ENCODE assay signal across 17 cellular contexts in the genomic region with DNA sequence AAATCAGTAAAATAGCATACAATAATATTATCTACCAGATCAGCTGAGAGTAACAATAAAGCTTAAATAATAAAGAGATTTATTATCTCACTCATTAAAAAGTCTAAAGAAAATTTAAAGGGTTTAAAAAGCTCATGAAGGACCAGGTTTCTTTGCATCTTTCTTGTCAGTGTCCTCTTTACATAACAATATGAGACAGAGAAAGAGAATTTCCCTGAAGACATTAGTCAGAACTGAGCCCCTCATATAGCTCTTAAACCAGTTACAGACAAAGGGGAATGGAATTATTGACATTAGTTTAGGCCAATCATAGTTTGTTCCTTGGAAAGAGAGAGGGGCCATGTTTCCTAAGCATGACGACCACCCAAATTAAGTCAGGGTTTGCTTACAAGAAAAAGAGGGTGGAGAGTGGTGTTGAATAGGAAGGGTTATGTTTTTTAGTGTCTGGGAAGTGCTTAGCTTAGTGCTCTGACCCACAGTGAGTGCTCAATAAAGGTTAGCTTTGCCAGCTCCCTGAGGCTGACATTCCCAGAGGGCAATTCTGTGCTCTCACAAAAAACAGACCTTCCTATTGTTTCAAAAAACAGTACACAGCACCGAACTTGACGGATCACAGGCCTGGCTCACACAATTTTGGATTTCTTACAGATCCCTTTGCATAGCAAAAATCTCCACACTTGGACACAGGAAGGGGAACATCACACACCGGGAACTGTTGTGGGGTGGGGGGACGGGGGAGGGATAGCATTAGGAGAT. TPM values are rescaled to one million over a fixed set of nuclear protein-coding genes. Genes with fewer than 3 reads are reported as not detected.
DNase-seq lines count a peak whose midpoint lies in the region; ATAC-seq and TF ChIP-seq lines count a peak whose summit lies in the region.
"Had no signal": no experiment of that assay in that cellular context is flagged by ENCODE, and none has a peak within 500 bp of the region (broad histone marks: within the 10 kb centered on the region; RNA-seq: fewer than 3 reads in every experiment).

No MANE protein-coding gene starts in this region.

- H3K4me3 Mint-ChIP-seq in neural crest cell (peak overlapping the region; percentile 31), neural progenitor cell (no peak overlapping the region)

- H3K27me3 ChIP-seq in neural progenitor cell: peaks cover 28% of the 10 kb centered on the region
- H3K27me3 ChIP-seq in BE2C: no peaks in the 10 kb centered on the region
- H3K27me3 ChIP-seq: Peyer's patch had no signal

- ATAC-seq in Right ventricle myocardium inferior (peak; percentile 7), left cardiac atrium (no peak)

- H3K36me3 Mint-ChIP-seq in neural crest cell (ENCODE audit: low read depth): no peaks in the 10 kb centered on the region
- no peaks in the 10 kb centered on the region for H3K36me3 Mint-ChIP-seq in neural progenitor cell

- H3K4me3 ChIP-seq in neural progenitor cell (no peak overlapping the region), BE2C (ENCODE audit: low read depth, low read length) (no peak overlapping the region)
- H3K4me3 ChIP-seq: Peyer's patch had no signal

- H4K20me1 ChIP-seq in neural progenitor cell (ENCODE audit: low read depth): no peaks in the 10 kb centered on the region

- no peak overlapping the region for H3K27ac Mint-ChIP-seq in neural crest cell (ENCODE audit: unreplicated experiment)
- no peak overlapping the region for H3K27ac Mint-ChIP-seq in neural progenitor cell

- no peak overlapping the region for H3K27ac ChIP-seq in neural progenitor cell
- H3K27ac ChIP-seq: Peyer's patch had no signal

- H3K9me3 Mint-ChIP-seq in neural crest cell (no peaks in the 10 kb centered on the region), neural progenitor cell (peaks cover 2% of the 10 kb centered on the region)

- H3K4me2 ChIP-seq in neural progenitor cell: no peak overlapping the region

- H3K9me3 ChIP-seq in neural progenitor cell (ENCODE audit: low read depth) (no peaks in the 10 kb centered on the region), BE2C (no peaks in the 10 kb centered on the region)
- H3K9me3 ChIP-seq: Peyer's patch had no signal

- TF ChIP-seq CTCF in neural crest cell (conservative IDR thresholded peaks at IDR 0.05) (no peak), neural progenitor cell (IDR thresholded peaks at IDR 0.05) (no peak), BE2C (IDR thresholded peaks at IDR 0.05; ENCODE audit: low read depth, low read length) (no peak)

- no peaks in the 10 kb centered on the region for H3K79me2 ChIP-seq in neural progenitor cell (ENCODE audit: low read depth)

- H3K4me1 Mint-ChIP-seq in neural crest cell (peaks cover 22% of the 10 kb centered on the region), neural progenitor cell (peaks cover 10% of the 10 kb centered on the region)

- DNase-seq in Right ventricle myocardium inferior (ENCODE audit: missing footprints): no peak
- no peak for DNase-seq in left cardiac atrium
- peak; percentile 38 for DNase-seq in SK-MEL-5 (ENCODE audit: low read depth, low spot score)
- no peak for DNase-seq in neural crest cell (ENCODE audit: low read depth, low spot score)
- no peak for DNase-seq in neural progenitor cell (ENCODE audit: low spot score)
- no peak for DNase-seq in BE2C
- no peak for DNase-seq in ecto neural progenitor cell (ENCODE audit: low spot score)
- DNase-seq in GM19238 (ENCODE audit: insufficient read length, low spot score): no peak
- DNase-seq: 8988T, COR-L47, GDM1, NCI-H1105, NCI-H2081 treated with DMSO at 0.1 percent for 48 hours, NCI-H446 treated with DMSO at 0.1 percent for 48 hours, NCI-H69, Peyer's patch, SHP77 had no signal

- H3K9ac ChIP-seq in neural progenitor cell: no peak overlapping the region

- no peak overlapping the region for H2AFZ ChIP-seq in neural progenitor cell (replicated peaks)

- intact Hi-C loops in Right ventricle myocardium inferior (cut with DNase I) (no loop called here), left cardiac atrium (cut with DNase I) (loop anchor here in 1 of 2 donors (10.0 kb wide), 1 partner anchor 194 kb away; no protein-coding TSS in a partner anchor)

- no peaks in the 10 kb centered on the region for H3F3A ChIP-seq in neural progenitor cell (ENCODE audit: low read depth)

- H3K4me1 ChIP-seq in neural progenitor cell (no peaks in the 10 kb centered on the region), BE2C (peaks cover 10% of the 10 kb centered on the region; the same call in 1 of the 2 replicates)

- H3K36me3 ChIP-seq in neural progenitor cell (no peaks in the 10 kb centered on the region), BE2C (no peaks in the 10 kb centered on the region; the same call in 1 of the 2 replicates)
- H3K36me3 ChIP-seq: Peyer's patch had no signal

- H3K27me3 Mint-ChIP-seq in neural crest cell (ENCODE audit: low read depth) (peaks cover 27% of the 10 kb centered on the region), neural progenitor cell (ENCODE audit: insufficient read depth, low read depth) (peaks cover 5% of the 10 kb centered on the region)

- in situ Hi-C loops in SK-MEL-5 (cut with HindIII; ENCODE audit: low pct_unique_long_range_greater_than_20kb, low sequenced_read_pairs): no loop called here

RNA-seq across cellular contexts. Expression of a gene that starts 3.6 kb away (rescaled TPM):
- 7.2 TPM for total RNA-seq in Right ventricle myocardium inferior
- 10 to 100 TPM; 25.9 to 27.1 TPM for total RNA-seq in left cardiac atrium
- total RNA-seq in SK-MEL-5 (2014; rRNA removed; shearing (Covaris generic)): 14.9 and 19.7 TPM in 2 replicates
- 10.7 and 17.1 TPM in 2 replicates for polyA plus RNA-seq in SK-MEL-5 (2015; cell fraction: cytosol; rRNA removed)
- polyA plus RNA-seq in SK-MEL-5 (2015; cell fraction: nucleus; rRNA removed): 9.3 and 11.3 TPM in 2 replicates
- total RNA-seq in neural crest cell: 10.7 and 13.7 TPM in 2 replicates
- total RNA-seq in neural progenitor cell (ENCODE audit: low replicate concordance): 24.7 and 30.2 TPM in 2 replicates
- polyA plus RNA-seq in BE2C (2012; ENCODE audit: insufficient read depth, insufficient read length, low read depth): 42.4 TPM
